In the genomic region with DNA sequence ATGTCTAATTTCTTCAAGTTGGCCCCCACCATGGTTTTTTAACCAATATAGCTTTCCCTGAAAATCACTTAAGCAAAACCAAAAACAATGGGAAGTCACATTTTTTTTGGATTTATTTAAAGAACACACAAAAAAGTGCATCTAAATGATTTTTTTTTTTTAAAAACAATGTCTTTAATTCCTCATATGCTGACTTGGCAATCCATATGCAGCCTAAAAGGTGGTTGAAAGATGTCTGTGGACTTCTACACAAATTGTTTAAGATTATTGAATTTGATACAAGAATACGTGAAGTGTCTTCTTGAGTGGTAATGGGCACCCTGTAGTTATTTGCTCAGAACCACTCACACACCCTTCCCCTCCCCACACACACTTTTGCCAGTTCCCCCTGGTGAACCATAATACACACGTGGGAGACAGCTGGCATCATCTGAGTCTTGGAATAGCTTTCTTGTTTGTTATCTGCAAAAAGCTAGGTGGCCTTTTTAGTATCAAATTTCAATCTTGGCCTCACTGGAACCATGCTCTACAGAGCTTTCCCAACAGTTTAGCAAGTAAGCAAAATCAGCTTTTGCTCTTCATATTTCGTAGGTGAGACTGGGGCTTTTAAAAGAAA, we compare ENCODE assay signal across 13 cellular contexts.
DNase-seq lines count a peak whose midpoint lies in the region; ATAC-seq and TF ChIP-seq lines count a peak whose summit lies in the region.
"Had no signal": no experiment of that assay in that cellular context is flagged by ENCODE, and none has a peak within 500 bp of the region (broad histone marks: within the 10 kb centered on the region; RNA-seq: fewer than 3 reads in every experiment).

No MANE protein-coding gene starts in this region.

- TF ChIP-seq POLR2A in gastrocnemius medialis (IDR thresholded peaks at IDR 0.05) = no peak

- intact Hi-C loops in activated naive CD4-positive, alpha-beta T cell treated with anti-CD3 and anti-CD28 coated beads for 36 hours (cut with micrococcal nuclease) = no loop called here
- intact Hi-C loops in Panc1 (cut with micrococcal nuclease; ENCODE audit: unreplicated experiment) = no loop called here
- intact Hi-C loops in gastrocnemius medialis (cut with DNase I; ENCODE audit: low total_unique reads) = no loop called here
- intact Hi-C loops in heart right ventricle (cut with DNase I) = loop anchor here in 1 of 10 donors (10.0 kb wide), 1 partner anchor 49 kb away; no protein-coding TSS in a partner anchor

- POLR2A ChIA-PET in HEK293 (lab: Yijun Ruan, JAX) (no interaction called here), Panc1 (lab: Charles Lee) (interaction anchor here (0.6 kb wide), 1 partner anchor 220 kb away, joined by 12 read pairs; no protein-coding TSS in a partner anchor)

- H3K36me3 Mint-ChIP-seq in activated naive CD4-positive, alpha-beta T cell treated with anti-CD3 and anti-CD28 coated beads for 36 hours (ENCODE audit: low read depth) = peaks cover 30% of the 10 kb centered on the region
- peaks cover 44% of the 10 kb centered on the region for H3K36me3 Mint-ChIP-seq in activated naive CD4-positive, alpha-beta T cell treated with anti-CD3 and anti-CD28 coated beads, Interleukin-2, amount 10 ng/mL, durations not matched to agents 7 days and 5 days

- no peaks in the 10 kb centered on the region for H3K9me3 ChIP-seq in HEK293 (ENCODE audit: control insufficient read depth, insufficient read depth, low read depth, low read length)
- no peaks in the 10 kb centered on the region for H3K9me3 ChIP-seq in Panc1 (ENCODE audit: control insufficient read depth, insufficient read depth, low read depth, low read length)
- H3K9me3 ChIP-seq in gastrocnemius medialis = no peaks in the 10 kb centered on the region
- H3K9me3 ChIP-seq in heart right ventricle = no peaks in the 10 kb centered on the region

- no peaks in the 10 kb centered on the region for H3K27me3 Mint-ChIP-seq in activated naive CD4-positive, alpha-beta T cell treated with anti-CD3 and anti-CD28 coated beads for 36 hours (ENCODE audit: low read depth)
- H3K27me3 Mint-ChIP-seq in activated naive CD4-positive, alpha-beta T cell treated with anti-CD3 and anti-CD28 coated beads, Interleukin-2, amount 10 ng/mL, durations not matched to agents 7 days and 5 days = no peaks in the 10 kb centered on the region
- H3K27me3 Mint-ChIP-seq: IgD-negative memory B cell had no signal

- H3K36me3 ChIP-seq in HEK293 (ENCODE audit: control insufficient read depth in 2 of 2, insufficient read depth in 1 of 2, low read length in 2 of 2) = peaks cover 3 to 23% of the 10 kb centered on the region in 2 experiments
- no peaks in the 10 kb centered on the region for H3K36me3 ChIP-seq in Panc1 (ENCODE audit: control insufficient read depth, insufficient read depth, low read length)
- peaks cover 0 to 54% of the 10 kb centered on the region in 2 donors for H3K36me3 ChIP-seq in gastrocnemius medialis
- peaks cover 0 to 65% (median 21%) of the 10 kb centered on the region in 9 donors for H3K36me3 ChIP-seq in heart right ventricle

- H3K27ac Mint-ChIP-seq in activated naive CD4-positive, alpha-beta T cell treated with anti-CD3 and anti-CD28 coated beads for 36 hours = peak overlapping the region; percentile 18
- no peak overlapping the region for H3K27ac Mint-ChIP-seq in activated naive CD4-positive, alpha-beta T cell treated with anti-CD3 and anti-CD28 coated beads, Interleukin-2, amount 10 ng/mL, durations not matched to agents 7 days and 5 days
- H3K27ac Mint-ChIP-seq: IgD-negative memory B cell had no signal

- no peak overlapping the region for H3K4me3 Mint-ChIP-seq in activated naive CD4-positive, alpha-beta T cell treated with anti-CD3 and anti-CD28 coated beads for 36 hours
- no peak overlapping the region for H3K4me3 Mint-ChIP-seq in activated naive CD4-positive, alpha-beta T cell treated with anti-CD3 and anti-CD28 coated beads, Interleukin-2, amount 10 ng/mL, durations not matched to agents 7 days and 5 days
- H3K4me3 Mint-ChIP-seq: IgD-negative memory B cell had no signal

- WGBS in heart right ventricle, 2 donors = 76 to 79% methylated on average over 3 of the region's 3 CpGs

- ATAC-seq in Panc1 (no peak), gastrocnemius medialis (no peak), GM21786 (IDR thresholded peaks at IDR 0.05; ENCODE audit: unreplicated experiment) (no peak), heart right ventricle (no peak)

- no peaks in the 10 kb centered on the region for H3K9me3 Mint-ChIP-seq in activated naive CD4-positive, alpha-beta T cell treated with anti-CD3 and anti-CD28 coated beads for 36 hours
- no peaks in the 10 kb centered on the region for H3K9me3 Mint-ChIP-seq in activated naive CD4-positive, alpha-beta T cell treated with anti-CD3 and anti-CD28 coated beads, Interleukin-2, amount 10 ng/mL, durations not matched to agents 7 days and 5 days
- H3K9me3 Mint-ChIP-seq: IgD-negative memory B cell had no signal

- TSS peak; percentile 81 for BruUV-seq in Panc1 (replicated peaks; lab: Mats Ljungman, UMichigan)

- no peaks in the 10 kb centered on the region for H3K27me3 ChIP-seq in Panc1 (ENCODE audit: control insufficient read depth, insufficient read depth, low read length)
- H3K27me3 ChIP-seq in gastrocnemius medialis = no peaks in the 10 kb centered on the region
- H3K27me3 ChIP-seq in heart right ventricle = no peaks in the 10 kb centered on the region

- in situ Hi-C loops in Panc1 (cut with HindIII; ENCODE audit: low pct_unique_long_range_greater_than_20kb, low sequenced_read_pairs) (no loop called here), gastrocnemius medialis (cut with MboI; ENCODE audit: low sequenced_read_pairs in 4 of 4) (loop anchor here in 1 of 4 donors (10.0 kb wide), 1 partner anchor 51 kb away; no protein-coding TSS in a partner anchor)

- H3K4me3 ChIP-seq in HEK293 (ENCODE audit: low read depth, low read length) (no peak overlapping the region), Panc1 (ENCODE audit: low read depth in 2 of 2, low read length in 2 of 2) (no peak overlapping the region), gastrocnemius medialis (no peak overlapping the region), heart right ventricle (no peak overlapping the region)

- TF ChIP-seq CTCF in HEK293 (tag by site-specific recombination; IDR thresholded peaks at IDR 0.05) (no peak), Panc1 (IDR thresholded peaks at IDR 0.05) (no peak), gastrocnemius medialis (IDR thresholded peaks at IDR 0.05 in 4 of 5, conservative IDR thresholded peaks at IDR 0.05 in 1 of 5) (no peak), heart right ventricle (IDR thresholded peaks at IDR 0.05) (no peak)

- H3K4me1 Mint-ChIP-seq in activated naive CD4-positive, alpha-beta T cell treated with anti-CD3 and anti-CD28 coated beads for 36 hours (ENCODE audit: low read depth) = peaks cover 3% of the 10 kb centered on the region
- H3K4me1 Mint-ChIP-seq in activated naive CD4-positive, alpha-beta T cell treated with anti-CD3 and anti-CD28 coated beads, Interleukin-2, amount 10 ng/mL, durations not matched to agents 7 days and 5 days = no peaks in the 10 kb centered on the region
- H3K4me1 Mint-ChIP-seq: IgD-negative memory B cell had no signal

- H3K27ac ChIP-seq in HEK293 (ENCODE audit: extremely low read depth, low read depth, low read length) = no peak overlapping the region
- no peak overlapping the region for H3K27ac ChIP-seq in Panc1 (ENCODE audit: low read length)
- H3K27ac ChIP-seq in gastrocnemius medialis = peak overlapping the region; percentile 20 to 76 (median 48)
- H3K27ac ChIP-seq in heart right ventricle = no peak overlapping the region

- no peak for DNase-seq in activated naive CD4-positive, alpha-beta T cell treated with anti-CD3 and anti-CD28 coated beads for 36 hours
- no peak for DNase-seq in activated naive CD4-positive, alpha-beta T cell treated with anti-CD3 and anti-CD28 coated beads, Interleukin-2, amount 10 ng/mL, durations not matched to agents 7 days and 5 days
- DNase-seq in Panc1 (ENCODE audit: low read depth, low spot score) = no peak
- DNase-seq in gastrocnemius medialis = no peak
- DNase-seq in kidney tubule cell (ENCODE audit: low spot score) = no peak
- DNase-seq in heart right ventricle = no peak
- DNase-seq: H7, MV-4-11, NCI-H1436 treated with DMSO at 0.1 percent for 48 hours, NCI-H446 had no signal

- H3K4me1 ChIP-seq in HEK293 (ENCODE audit: control insufficient read depth, insufficient read depth, low read length) (peaks cover 2% of the 10 kb centered on the region; the same call in 1 of the 2 replicates), Panc1 (ENCODE audit: control insufficient read depth, insufficient read depth, low read length) (no peaks in the 10 kb centered on the region), gastrocnemius medialis (peaks cover 0 to 17% of the 10 kb centered on the region in 2 donors), heart right ventricle (no peaks in the 10 kb centered on the region)

- CTCF ChIA-PET in activated naive CD4-positive, alpha-beta T cell treated with anti-CD3 and anti-CD28 coated beads for 36 hours (lab: Charles Lee) = interaction anchor here (1.5 to 3.9 kb wide), 2 partner anchors 17 to 163 kb away, joined by 5 to 28 read pairs; a partner anchor contains a TSS
- CTCF ChIA-PET in activated naive CD4-positive, alpha-beta T cell treated with anti-CD3 and anti-CD28 coated beads, Interleukin-2, amount 10 ng/mL, durations not matched to agents 7 days and 5 days (lab: Charles Lee) = interaction anchor here (0.9 to 2.0 kb wide), 5 partner anchors 9 to 164 kb away, joined by 3 to 7 read pairs (median 4); no protein-coding TSS in a partner anchor
- CTCF ChIA-PET in HEK293 (lab: Yijun Ruan, JAX) (interaction anchor here (0.7 to 13.8 kb wide), 7 partner anchors 11 to 171 kb away, joined by 3 to 258 read pairs (median 5); a partner anchor contains a TSS), Panc1 (lab: Charles Lee) (interaction anchor here (0.6 kb wide), 1 partner anchor 51 kb away, joined by 8 read pairs; no protein-coding TSS in a partner anchor)

TF ChIP-seq in HEK293, 187 proteins besides CTCF, POLR2A, EP300 and RAD21:
- TF ChIP-seq ZBTB21 (tag by site-specific recombination; IDR thresholded peaks at IDR 0.05) = no peak
- TF ChIP-seq ZFHX2 (tag by site-specific recombination; conservative IDR thresholded peaks at IDR 0.05) = 0 out of 2 replicates have a peak, but pooled peaks have one; percentile 12

Comparison
In these comparisons a context has a peak if more than half of its experiments do, and no peak if none do; other contexts are left out.
1. H3K27ac ChIP-seq: peak in gastrocnemius medialis (4 of 4); none in HEK293 (single experiment), Panc1 (single experiment) and heart right ventricle (0 of 10).